Comparison of ENCODE assay signal across 1 cellular context in genomic region chr1:230978491-230979388, GRCh38.
TF ChIP-seq lines count a peak whose summit lies in the region.

ARV1 (plus strand) TSS chr1:230979094; CDS start chr1:230979106, 12 bp downstream.
TTC13 (minus strand) TSS chr1:230978861; CDS start chr1:230978830, 31 bp downstream.

TF ChIP-seq in GM12878, 131 proteins besides CTCF, POLR2A, EP300 and RAD21 (continued from another document and continues in another):
- TF ChIP-seq ZNF592 (IDR thresholded peaks at IDR 0.05), result 0 out of 2 replicates have a peak, but pooled peaks have one; percentile 35
- TF ChIP-seq EZH2 (IDR thresholded peaks at IDR 0.05; ENCODE audit: borderline replicate concordance, control insufficient read depth, low read depth, low read length), result no peak
- peak; percentile 63; the same call in 2 of the 3 replicates for TF ChIP-seq POU2F2 (IDR thresholded peaks at IDR 0.05; ENCODE audit: borderline replicate concordance, low read depth, low read length)
- TF ChIP-seq NFYA (IDR thresholded peaks at IDR 0.05; ENCODE audit: borderline replicate concordance, low read depth, low read length), result no peak
- TF ChIP-seq RFX5 (IDR thresholded peaks at IDR 0.05; ENCODE audit: low read depth, low read length), result no peak
- TF ChIP-seq ZBTB4 (CRISPR knock-in tag; IDR thresholded peaks at IDR 0.05), result no peak
- TF ChIP-seq MEF2A (IDR thresholded peaks at IDR 0.05; ENCODE audit: insufficient read depth, low read depth, low read length), result 0 out of 2 replicates have a peak, but pooled peaks have one; percentile 25
- peak; percentile 44; the same call in 1 of the 2 replicates for TF ChIP-seq ESRRA (IDR thresholded peaks at IDR 0.05; ENCODE audit: low read length)
- no peak for TF ChIP-seq BMI1 (IDR thresholded peaks at IDR 0.05; ENCODE audit: borderline replicate concordance)
- TF ChIP-seq USF2 (IDR thresholded peaks at IDR 0.05; ENCODE audit: borderline replicate concordance, low read depth, low read length), result no peak; the same call in 1 of the 2 replicates
- TF ChIP-seq CREM (IDR thresholded peaks at IDR 0.05; ENCODE audit: low read depth), result peak; percentile 97
- no peak for TF ChIP-seq CUX1 (IDR thresholded peaks at IDR 0.05; ENCODE audit: insufficient replicate concordance, low read depth, low read length)
- no peak for TF ChIP-seq HDAC2 (IDR thresholded peaks at IDR 0.05)
- TF ChIP-seq POLR2AphosphoS5 (IDR thresholded peaks at IDR 0.05; ENCODE audit: low read length), result peak; percentile 94
- peak; percentile 90 for TF ChIP-seq TARDBP (IDR thresholded peaks at IDR 0.05; ENCODE audit: borderline replicate concordance)
- TF ChIP-seq POLR2AphosphoS2 (IDR thresholded peaks at IDR 0.05; ENCODE audit: low read depth, low read length), result peak; percentile 72; the same call in 1 of the 2 replicates
- no peak for TF ChIP-seq KAT2A (conservative IDR thresholded peaks at IDR 0.05; ENCODE audit: control insufficient read depth, low read depth, low read length)
- TF ChIP-seq HDAC6 (IDR thresholded peaks at IDR 0.05; ENCODE audit: unreplicated experiment), result no peak
- TF ChIP-seq E2F4 (IDR thresholded peaks at IDR 0.05; ENCODE audit: low read depth, low read length), result no peak; the same call in 1 of the 2 replicates
- TF ChIP-seq MYC (IDR thresholded peaks at IDR 0.05; ENCODE audit: insufficient read depth, insufficient read length, insufficient replicate concordance, low read length, severe bottlenecking), result peak; percentile 61
- TF ChIP-seq ZBTB40 (IDR thresholded peaks at IDR 0.05; ENCODE audit: borderline replicate concordance), result peak; percentile 93
- peak; percentile 31 for TF ChIP-seq KLF5 (IDR thresholded peaks at IDR 0.05; ENCODE audit: partially characterized antibody)
- TF ChIP-seq MTA2 (IDR thresholded peaks at IDR 0.05; ENCODE audit: low read depth), result no peak
- no peak for TF ChIP-seq ZSCAN29 (IDR thresholded peaks at IDR 0.05)
- no peak for TF ChIP-seq JUNB (IDR thresholded peaks at IDR 0.05)
- no peak for TF ChIP-seq CEBPZ (IDR thresholded peaks at IDR 0.05; ENCODE audit: low read depth, low read length)
- TF ChIP-seq NR2F1 (conservative IDR thresholded peaks at IDR 0.05), result no peak
- TF ChIP-seq JUND (IDR thresholded peaks at IDR 0.05; ENCODE audit: low read depth, low read length), result no peak
- TF ChIP-seq YY1 (IDR thresholded peaks at IDR 0.05; ENCODE audit: low read depth, low read length), result peak; percentile 75
- TF ChIP-seq YBX1 (IDR thresholded peaks at IDR 0.05), result no peak
- TF ChIP-seq GATAD2B (conservative IDR thresholded peaks at IDR 0.05; ENCODE audit: low read depth), result peak; percentile 70; the same call in 1 of the 2 replicates
- TF ChIP-seq SMAD1 (IDR thresholded peaks at IDR 0.05; ENCODE audit: low read depth, partially characterized antibody), result no peak
- TF ChIP-seq RUNX3 (IDR thresholded peaks at IDR 0.05; ENCODE audit: low read length), result peak; percentile 24
- TF ChIP-seq RB1 (IDR thresholded peaks at IDR 0.05; ENCODE audit: borderline replicate concordance), result peak; percentile 44
